14 cellular contexts compared by ENCODE assay signal in the genomic region with DNA sequence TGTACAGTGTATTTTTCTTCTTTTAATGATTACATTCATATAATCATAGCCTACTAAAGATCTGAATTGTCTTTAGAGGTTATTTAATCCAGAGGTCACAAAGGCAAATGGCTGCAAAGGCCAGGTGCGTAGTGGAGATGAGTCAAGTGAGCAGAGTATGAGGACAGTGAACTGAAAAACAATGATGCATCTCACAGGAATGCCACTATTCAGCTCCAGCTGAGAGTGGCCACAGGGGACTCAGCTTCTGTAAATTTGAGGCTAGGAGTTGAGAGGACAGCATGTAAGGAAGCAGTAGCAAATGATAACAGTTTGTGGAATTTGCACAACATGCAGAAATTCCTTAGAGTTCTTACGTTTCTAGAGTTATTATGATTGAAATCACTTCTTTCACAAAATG.
DNase-seq lines count a peak whose midpoint lies in the region; ATAC-seq and TF ChIP-seq lines count a peak whose summit lies in the region.
"Had no signal": no experiment of that assay in that cellular context is flagged by ENCODE, and none has a peak within 500 bp of the region (broad histone marks: within the 10 kb centered on the region; RNA-seq: fewer than 3 reads in every experiment).

No MANE protein-coding gene starts in this region.

- POLR2A ChIA-PET in RWPE1 (lab: Yijun Ruan, JAX; ENCODE audit: low non-redundant PET), result no interaction called here

- DNase-seq in HK-2 (ENCODE audit: unreplicated experiment), result peak; percentile 29
- peak; percentile 54 for DNase-seq in RWPE1 (ENCODE audit: low spot score)
- peak; percentile 72 for DNase-seq in fibroblast of gingiva (ENCODE audit: low read depth)
- DNase-seq in smooth muscle cell of the brain vasculature (ENCODE audit: low read depth, low spot score), result peak; percentile 61
- no peak for DNase-seq in pons (ENCODE audit: low spot score)
- no peak for DNase-seq in stimulated activated CD4-positive, alpha-beta T cell treated with anti-CD3 and anti-CD28 coated beads, Interleukin-2, amount 100 ng/mL, for 48 hours
- DNase-seq: activated T-cell treated with anti-CD3 and anti-CD28 coated beads, Interleukin-2, amount 50 U/mL, for 48 hours; HCEC 1CT; hypothalamus; naive thymus-derived CD8-positive, alpha-beta T cell; NCI-H1105 treated with DMSO at 0.1 percent for 48 hours; stimulated activated CD4-positive, alpha-beta T cell treated with anti-CD3 and anti-CD28 coated beads, Interleukin-15, amount 100 ng/mL, for 24 hours had no signal

- H3K27ac ChIP-seq in RWPE1, result no peak overlapping the region

- CTCF ChIA-PET in RWPE1 (lab: Yijun Ruan, JAX), result no interaction called here

- ATAC-seq in HG02973 (IDR thresholded peaks at IDR 0.05; ENCODE audit: unreplicated experiment), result no peak
- ATAC-seq: naive thymus-derived CD8-positive, alpha-beta T cell; stimulated activated memory B cell treated with anti-CD40 and anti-IgM and Interleukin-4, amounts not matched to agents 10 μg/mL and 1 μg/mL and 100 μg/mL, for 72 hours had no signal

- no peak for TF ChIP-seq CTCF in RWPE1 (conservative IDR thresholded peaks at IDR 0.05; ENCODE audit: low read depth)

Comparison
In these comparisons a context has a peak if more than half of its experiments do, and no peak if none do; other contexts are left out.
1. DNase-seq: peak in HK-2 (single experiment), RWPE1 (single experiment), fibroblast of gingiva (single experiment) and smooth muscle cell of the brain vasculature (single experiment); none in pons (single experiment) and stimulated activated CD4-positive, alpha-beta T cell treated with anti-CD3 and anti-CD28 coated beads, Interleukin-2, amount 100 ng/mL, for 48 hours (0 of 2).